Comparison of ENCODE assay signal across 21 cellular contexts in genomic region chr6:13866291-13866690, GRCh38. TPM values are rescaled to one million over a fixed set of nuclear protein-coding genes. Genes with fewer than 3 reads are reported as not detected.
"Had no signal": no experiment of that assay in that cellular context is flagged by ENCODE, and none has a peak within 500 bp of the region (broad histone marks: within the 10 kb centered on the region; RNA-seq: fewer than 3 reads in every experiment).

No MANE protein-coding gene starts in this region.

- DNase-seq: activated CD4-positive, alpha-beta T cell treated with anti-CD3 and anti-CD28 coated beads, Interleukin-2, amount 50 U/mL, for 48 hours; activated effector memory CD4-positive, alpha-beta T cell treated with anti-CD3 and anti-CD28 coated beads, Interleukin-2, amount 50 U/mL, for 16 hours; activated naive CD4-positive, alpha-beta T cell treated with anti-CD3 and anti-CD28 coated beads, Interleukin-2, amount 10 ng/mL, durations not matched to agents 7 days and 5 days; effector CD8-positive, alpha-beta T cell; erythroblast; foreskin fibroblast; heart right ventricle; islet precursor cell; left cardiac atrium; midbrain; natural killer cell; retina; sigmoid colon; stimulated activated CD4-positive, alpha-beta T cell treated with anti-CD3 and anti-CD28 coated beads, Interleukin-15, amount 100 ng/mL, for 24 hours; trophoblast cell had no signal

- H3K4me1 Mint-ChIP-seq: activated naive CD4-positive, alpha-beta T cell treated with anti-CD3 and anti-CD28 coated beads, Interleukin-2, amount 10 ng/mL, durations not matched to agents 7 days and 5 days; natural killer cell; WTC11 had no signal

- ATAC-seq: heart right ventricle; left cardiac atrium; natural killer cell; stimulated activated memory B cell treated with anti-CD40 and anti-IgM and Interleukin-4, amounts not matched to agents 10 μg/mL and 1 μg/mL and 100 μg/mL, for 72 hours; WTC11 had no signal

- H3K27ac Mint-ChIP-seq: activated naive CD4-positive, alpha-beta T cell treated with anti-CD3 and anti-CD28 coated beads, Interleukin-2, amount 10 ng/mL, durations not matched to agents 7 days and 5 days; dendritic cell treated with granulocyte-macrophage colony-stimulating factor and Interleukin-4, amounts not matched to agents 40 ng/mL and 50 ng/mL, for 4 days; natural killer cell; progenitor cell of endocrine pancreas; stimulated activated memory B cell treated with anti-CD40 and anti-IgM and Interleukin-4, amounts not matched to agents 10 μg/mL and 1 μg/mL and 100 μg/mL, for 72 hours; WTC11 had no signal

- H3K9me3 ChIP-seq: heart right ventricle, sigmoid colon, vagina had no signal

- H3K27me3 Mint-ChIP-seq: progenitor cell of endocrine pancreas had no signal

- H3K36me3 Mint-ChIP-seq: activated naive CD4-positive, alpha-beta T cell treated with anti-CD3 and anti-CD28 coated beads, Interleukin-2, amount 10 ng/mL, durations not matched to agents 7 days and 5 days; natural killer cell; stimulated activated memory B cell treated with anti-CD40 and anti-IgM and Interleukin-4, amounts not matched to agents 10 μg/mL and 1 μg/mL and 100 μg/mL, for 72 hours had no signal

- H3K4me3 Mint-ChIP-seq: activated naive CD4-positive, alpha-beta T cell treated with anti-CD3 and anti-CD28 coated beads, Interleukin-2, amount 10 ng/mL, durations not matched to agents 7 days and 5 days; dendritic cell treated with granulocyte-macrophage colony-stimulating factor and Interleukin-4, amounts not matched to agents 40 ng/mL and 50 ng/mL, for 4 days; natural killer cell; stimulated activated memory B cell treated with anti-CD40 and anti-IgM and Interleukin-4, amounts not matched to agents 10 μg/mL and 1 μg/mL and 100 μg/mL, for 72 hours; WTC11 had no signal

RNA-seq across cellular contexts. Expression of gene RNF182, which starts 58.5 kb away (rescaled TPM):
- total RNA-seq: activated CD8-positive, alpha-beta memory T cell treated with anti-CD3 and anti-CD28 coated beads for 36 hours; natural killer cell had no signal
